Comparison of ENCODE assay signal across 16 cellular contexts in the genomic region with DNA sequence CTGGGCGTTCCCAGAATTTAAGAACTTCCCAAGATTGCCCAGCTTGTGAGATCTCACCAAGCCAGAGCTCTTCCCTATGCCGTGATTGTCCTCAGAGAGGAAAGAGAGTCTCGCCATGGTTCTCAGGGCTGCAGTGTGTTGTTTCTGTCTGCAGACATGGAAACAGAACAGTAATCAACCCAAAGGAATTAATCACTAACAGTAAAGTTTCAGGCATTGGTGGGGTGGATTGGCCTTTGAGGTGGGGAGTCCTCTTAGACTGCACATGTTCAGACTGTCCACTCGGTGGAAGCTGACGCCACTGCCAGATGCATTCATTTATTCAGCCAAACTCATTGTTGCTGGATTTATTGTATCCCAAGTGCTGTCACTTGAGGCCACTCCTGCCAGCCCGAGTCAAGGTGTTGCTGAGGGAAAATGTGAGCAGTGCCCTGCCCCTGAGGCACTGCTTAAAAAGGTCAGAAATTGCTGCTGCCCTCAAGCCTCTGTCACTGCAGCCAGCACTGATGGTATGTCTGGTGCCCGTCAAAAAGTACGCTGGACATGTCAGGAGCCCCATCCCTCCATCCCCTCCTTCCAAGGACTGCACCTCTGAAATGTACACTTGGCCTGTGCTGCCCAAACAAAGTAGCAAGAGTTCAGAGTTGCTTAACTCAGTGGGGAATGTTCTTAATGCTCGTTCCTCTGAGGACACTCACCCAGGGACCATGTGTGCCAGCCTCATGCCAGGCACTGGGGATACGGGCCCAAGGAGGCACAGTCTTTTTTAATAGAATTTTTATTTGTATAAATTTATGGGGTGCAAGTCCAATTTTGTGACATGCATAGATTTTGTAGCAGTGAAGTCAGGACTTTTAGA.
DNase-seq lines count a peak whose midpoint lies in the region; ATAC-seq and TF ChIP-seq lines count a peak whose summit lies in the region.
"Had no signal": no experiment of that assay in that cellular context is flagged by ENCODE, and none has a peak within 500 bp of the region (broad histone marks: within the 10 kb centered on the region; RNA-seq: fewer than 3 reads in every experiment).

No MANE protein-coding gene starts in this region.

- no peak overlapping the region for H3K4me3 ChIP-seq in GM23248
- no peak overlapping the region for H3K4me3 ChIP-seq in ascending aorta
- no peak overlapping the region for H3K4me3 ChIP-seq in smooth muscle cell

- H3K4me2 ChIP-seq in GM23248 (ENCODE audit: unreplicated experiment) (peak overlapping the region; percentile 64), smooth muscle cell (peak overlapping the region; percentile 50)

- no peaks in the 10 kb centered on the region for H3K9me2 ChIP-seq in GM23248 (ENCODE audit: insufficient read depth)

- no peaks in the 10 kb centered on the region for H3K27me3 ChIP-seq in GM23248 (replicated peaks; ENCODE audit: insufficient read depth)
- H3K27me3 ChIP-seq in ascending aorta: no peaks in the 10 kb centered on the region
- no peaks in the 10 kb centered on the region for H3K27me3 ChIP-seq in smooth muscle cell (ENCODE audit: low read depth)

- peak overlapping the region; percentile 91 for H3K27ac ChIP-seq in GM23248
- peak overlapping the region; percentile 48 to 76 for H3K27ac ChIP-seq in ascending aorta
- peak overlapping the region; percentile 99 for H3K27ac ChIP-seq in smooth muscle cell (ENCODE audit: low read depth)

- H3K36me3 ChIP-seq in GM23248 (ENCODE audit: low read depth): no peaks in the 10 kb centered on the region
- H3K36me3 ChIP-seq in ascending aorta: no peaks in the 10 kb centered on the region
- no peaks in the 10 kb centered on the region for H3K36me3 ChIP-seq in smooth muscle cell (ENCODE audit: low read depth)

- no peaks in the 10 kb centered on the region for H4K20me1 ChIP-seq in GM23248 (ENCODE audit: insufficient read depth)
- H4K20me1 ChIP-seq in smooth muscle cell (ENCODE audit: low read depth): no peaks in the 10 kb centered on the region

- WGBS in GM23248 (ENCODE audit: low coverage in 1 of 2, low lambda C conversion rate in 2 of 2, missing lambda C conversion rate in 2 of 2), 2 experiments: 81 to 83% methylated on average over 10 of the region's 10 CpGs
- 40% methylated on average over 10 of the region's 10 CpGs for WGBS in smooth muscle cell (ENCODE audit: low lambda C conversion rate)

- TF ChIP-seq CTCF in ascending aorta (IDR thresholded peaks at IDR 0.05) (no peak), smooth muscle cell (IDR thresholded peaks at IDR 0.05; ENCODE audit: borderline replicate concordance, insufficient read depth, poor library complexity, severe bottlenecking) (no peak)

- no peaks in the 10 kb centered on the region for H3K9me3 ChIP-seq in GM23248 (ENCODE audit: low read depth)
- H3K9me3 ChIP-seq in ascending aorta: no peaks in the 10 kb centered on the region
- H3K9me3 ChIP-seq in smooth muscle cell (replicated peaks; ENCODE audit: low read depth): no peaks in the 10 kb centered on the region

- H3K79me2 ChIP-seq in GM23248 (ENCODE audit: insufficient read depth) (peaks cover 24% of the 10 kb centered on the region), smooth muscle cell (ENCODE audit: low read depth) (peaks cover 6% of the 10 kb centered on the region)

- DNase-seq in GM23248: peak; percentile 65
- no peak for DNase-seq in ascending aorta (ENCODE audit: low spot score in 2 of 2)
- DNase-seq in kidney glomerular epithelial cell (lab: John Stamatoyannopoulos, UW): peak; percentile 24
- no peak for DNase-seq in smooth muscle cell (lab: John Stamatoyannopoulos, UW; ENCODE audit: unreplicated experiment)
- no peak for DNase-seq in cerebellar cortex (ENCODE audit: low spot score)
- no peak for DNase-seq in SW480 (ENCODE audit: low spot score)
- DNase-seq in SIG-M5 (lab: John Stamatoyannopoulos, UW): no peak
- DNase-seq: activated CD8-positive, alpha-beta memory T cell treated with anti-CD3 and anti-CD28 coated beads for 24 hours; aorta; HCEC 1CT; KG1; NCI-H1417; NCI-H2227 treated with DMSO at 0.1 percent for 48 hours; small intestine had no signal

- in situ Hi-C loops in GM23248 (cut with MboI): no loop called here

- ATAC-seq in HG02885 (IDR thresholded peaks at IDR 0.05; ENCODE audit: poor library complexity, unreplicated experiment): no peak
- ATAC-seq: stimulated activated memory B cell treated with anti-CD40 and anti-IgM and Interleukin-4, amounts not matched to agents 10 μg/mL and 1 μg/mL and 100 μg/mL, for 72 hours had no signal

- H3F3A ChIP-seq in GM23248 (ENCODE audit: insufficient read depth) (peaks cover 71% of the 10 kb centered on the region), smooth muscle cell (ENCODE audit: low read depth) (peaks cover 43% of the 10 kb centered on the region)

- intact Hi-C loops in ascending aorta (cut with DNase I): loop anchor here (1.0 to 5.0 kb wide), 4 partner anchors 16 to 70 kb away; no protein-coding TSS in a partner anchor

- H3K4me1 ChIP-seq in GM23248 (ENCODE audit: insufficient read depth) (peaks cover 86% of the 10 kb centered on the region), ascending aorta (peaks cover 27 to 60% of the 10 kb centered on the region in 2 donors), smooth muscle cell (ENCODE audit: low read depth) (peaks cover 43% of the 10 kb centered on the region)

- H2AFZ ChIP-seq in GM23248: no peak overlapping the region
- no peak overlapping the region for H2AFZ ChIP-seq in smooth muscle cell (ENCODE audit: low read depth)

- H3K9ac ChIP-seq in GM23248 (peak overlapping the region; percentile 73), smooth muscle cell (ENCODE audit: low read depth) (peak overlapping the region; percentile 71)

Comparison
In these comparisons a context has a peak if more than half of its experiments do, and no peak if none do; other contexts are left out.
1. DNase-seq: peak in GM23248 (single experiment) and kidney glomerular epithelial cell (single experiment); none in ascending aorta (0 of 2), smooth muscle cell (single experiment), cerebellar cortex (single experiment), SW480 (single experiment) and SIG-M5 (single experiment).
2. Peak in every context shown above with its lines, with median percentiles within 50 percentile points of each other: H3K27ac ChIP-seq.